28 cellular contexts compared by ENCODE assay signal in genomic region chr10:53573498-53573897, GRCh38.
"Had no signal": no experiment of that assay in that cellular context is flagged by ENCODE, and none has a peak within 500 bp of the region (broad histone marks: within the 10 kb centered on the region; RNA-seq: fewer than 3 reads in every experiment).

No MANE protein-coding gene starts in this region.

- H3K9me3 Mint-ChIP-seq: nephron, neural progenitor cell had no signal

- DNase-seq: natural killer cell; occipital lobe; ovary; posterior cingulate gyrus; psoas muscle; right cardiac atrium; stimulated activated CD4-positive, alpha-beta T cell treated with anti-CD3 and anti-CD28 coated beads, Interleukin-15, amount 100 ng/mL, for 24 hours; stimulated activated CD4-positive, alpha-beta T cell treated with anti-CD3 and anti-CD28 coated beads, Interleukin-2, amount 100 ng/mL, for 24 hours; stimulated activated CD4-positive, alpha-beta T cell treated with anti-CD3 and anti-CD28 coated beads, Interleukin-2, amount 100 ng/mL, for 48 hours; stimulated activated CD4-positive, alpha-beta T cell treated with anti-CD3 and anti-CD28 coated beads, Interleukin-4, amount 100 ng/mL, for 24 hours; stimulated activated naive B cell treated with anti-CD40 and anti-IgM and Interleukin-4, amounts not matched to agents 10 μg/mL and 1 μg/mL and 100 μg/mL, for 72 hours; stimulated activated naive CD4-positive, alpha-beta T cell treated with Interleukin-2 at 50 U/mL for 16 hours; stomach; thyroid gland; trophoblast cell; upper lobe of left lung had no signal

- H3K9me3 ChIP-seq: ovary, psoas muscle, stomach, thoracic aorta, thyroid gland, tibial nerve, upper lobe of left lung, vagina had no signal

- H3K27me3 Mint-ChIP-seq: progenitor cell of endocrine pancreas; stimulated activated naive B cell treated with anti-CD40 and anti-IgM and Interleukin-4, amounts not matched to agents 10 μg/mL and 1 μg/mL and 100 μg/mL, for 72 hours; stimulated activated naive CD8-positive, alpha-beta T cell treated with anti-CD3 and anti-CD28 coated beads, Interleukin-15, Interleukin-2, amounts not matched to agents 100 ng/mL and 50 ng/mL, for 24 hours had no signal

- H3K4me1 ChIP-seq: parathyroid adenoma, psoas muscle, stomach, thyroid gland, tibial nerve, upper lobe of left lung, vagina had no signal

- H3K27ac Mint-ChIP-seq: natural killer cell; nephron; neural progenitor cell; progenitor cell of endocrine pancreas; stimulated activated effector memory CD8-positive, alpha-beta T cell treated with anti-CD3 and anti-CD28 coated beads, Interleukin-12 subunit alpha, Interleukin-12 subunit beta, amount 100 ng/mL, for 72 hours; stimulated activated naive B cell treated with anti-CD40 and anti-IgM and Interleukin-4, amounts not matched to agents 10 μg/mL and 1 μg/mL and 100 μg/mL, for 72 hours; stimulated activated naive CD8-positive, alpha-beta T cell treated with anti-CD3 and anti-CD28 coated beads, Interleukin-15, Interleukin-2, amounts not matched to agents 100 ng/mL and 50 ng/mL, for 24 hours had no signal

- H3K9ac ChIP-seq: neural progenitor cell, parathyroid adenoma had no signal

- H3K4me1 Mint-ChIP-seq: natural killer cell; nephron; stimulated activated effector memory CD8-positive, alpha-beta T cell treated with anti-CD3 and anti-CD28 coated beads, Interleukin-12 subunit alpha, Interleukin-12 subunit beta, amount 100 ng/mL, for 72 hours; stimulated activated naive B cell treated with anti-CD40 and anti-IgM and Interleukin-4, amounts not matched to agents 10 μg/mL and 1 μg/mL and 100 μg/mL, for 72 hours had no signal

- H3K36me3 ChIP-seq: neural progenitor cell, ovary, stomach, thoracic aorta, thyroid gland, tibial nerve, upper lobe of left lung, vagina had no signal

- H2AFZ ChIP-seq: parathyroid adenoma had no signal

- H3K4me3 Mint-ChIP-seq: natural killer cell; nephron; neural progenitor cell; stimulated activated effector memory CD8-positive, alpha-beta T cell treated with anti-CD3 and anti-CD28 coated beads, Interleukin-12 subunit alpha, Interleukin-12 subunit beta, amount 100 ng/mL, for 72 hours; stimulated activated naive B cell treated with anti-CD40 and anti-IgM and Interleukin-4, amounts not matched to agents 10 μg/mL and 1 μg/mL and 100 μg/mL, for 72 hours; stimulated activated naive CD8-positive, alpha-beta T cell treated with anti-CD3 and anti-CD28 coated beads, Interleukin-15, Interleukin-2, amounts not matched to agents 100 ng/mL and 50 ng/mL, for 24 hours had no signal

- H3K4me2 ChIP-seq: neural progenitor cell had no signal

- FAIRE-seq: urothelium cell line had no signal

- H3K27ac ChIP-seq: neural progenitor cell, ovary, parathyroid adenoma, psoas muscle, skin epidermis, stomach, thoracic aorta, thyroid gland, tibial nerve, upper lobe of left lung, vagina had no signal

- ATAC-seq: natural killer cell; psoas muscle; right cardiac atrium; sciatic nerve; stimulated activated effector memory CD8-positive, alpha-beta T cell treated with anti-CD3 and anti-CD28 coated beads, Interleukin-12 subunit alpha, Interleukin-12 subunit beta, amount 100 ng/mL, for 72 hours; stimulated activated naive B cell treated with anti-CD40 and anti-IgM and Interleukin-4, amounts not matched to agents 10 μg/mL and 1 μg/mL and 100 μg/mL, for 72 hours had no signal

- H3K79me2 ChIP-seq: parathyroid adenoma had no signal

- H3K27me3 ChIP-seq: neural progenitor cell, ovary, stomach, thyroid gland, tibial nerve, upper lobe of left lung, vagina had no signal

- H3K36me3 Mint-ChIP-seq: natural killer cell; neural progenitor cell; stimulated activated effector memory CD8-positive, alpha-beta T cell treated with anti-CD3 and anti-CD28 coated beads, Interleukin-12 subunit alpha, Interleukin-12 subunit beta, amount 100 ng/mL, for 72 hours; stimulated activated naive B cell treated with anti-CD40 and anti-IgM and Interleukin-4, amounts not matched to agents 10 μg/mL and 1 μg/mL and 100 μg/mL, for 72 hours had no signal

- H3K4me3 ChIP-seq: neural progenitor cell, ovary, psoas muscle, skin epidermis, stomach, thoracic aorta, thyroid gland, tibial nerve, upper lobe of left lung, vagina had no signal
